ENCODE assay signal across 9 cellular contexts in genomic region chr17:32485261-32485955, GRCh38. TPM values are rescaled to one million over a fixed set of nuclear protein-coding genes. Genes with fewer than 3 reads are reported as not detected.
DNase-seq lines count a peak whose midpoint lies in the region; ATAC-seq and TF ChIP-seq lines count a peak whose summit lies in the region.
"Had no signal": no experiment of that assay in that cellular context is flagged by ENCODE, and none has a peak within 500 bp of the region (broad histone marks: within the 10 kb centered on the region; RNA-seq: fewer than 3 reads in every experiment).

No MANE protein-coding gene starts in this region.

- no peak for DNase-seq in CD4-positive, alpha-beta T cell
- DNase-seq in central memory CD8-positive, alpha-beta T cell (ENCODE audit: low spot score in 2 of 2), result no peak
- DNase-seq in neural progenitor cell (ENCODE audit: low spot score) (no peak), NCI-H1105 (lab: John Stamatoyannopoulos, UW) (no peak), midbrain (lab: John Stamatoyannopoulos, UW) (no peak), GF-D8 (lab: John Stamatoyannopoulos, UW) (no peak)

- WGBS in HUES64, result 92% methylated on average over 7 of the region's 7 CpGs

- peak overlapping the region; percentile 81; the same call in 1 of the 2 replicates for H3K9ac ChIP-seq in HUES64 (ENCODE audit: low read depth, low read length)
- H3K9ac ChIP-seq in neural progenitor cell, result no peak overlapping the region

- peaks cover 21% of the 10 kb centered on the region for H3K4me1 ChIP-seq in HUES64 (ENCODE audit: insufficient read depth, low read length)
- H3K4me1 ChIP-seq in neural progenitor cell, result peaks cover 51% of the 10 kb centered on the region

- no peaks in the 10 kb centered on the region for H3K9me3 Mint-ChIP-seq in CD4-positive, alpha-beta T cell
- no peaks in the 10 kb centered on the region for H3K9me3 Mint-ChIP-seq in central memory CD8-positive, alpha-beta T cell
- no peaks in the 10 kb centered on the region for H3K9me3 Mint-ChIP-seq in neural progenitor cell

- H3K27me3 ChIP-seq in CD4-positive, alpha-beta T cell (ENCODE audit: control insufficient read depth, insufficient read depth, low read length), result no peaks in the 10 kb centered on the region
- H3K27me3 ChIP-seq in HUES64 (ENCODE audit: insufficient read depth, low read length) (no peaks in the 10 kb centered on the region), neural progenitor cell (no peaks in the 10 kb centered on the region)
- H3K27me3 ChIP-seq: thyroid gland had no signal

- no peak for ATAC-seq in CD4-positive, alpha-beta T cell (ENCODE audit: poor library complexity)
- ATAC-seq in central memory CD8-positive, alpha-beta T cell (replicated peaks; ENCODE audit: extremely low read depth, poor library complexity, severe bottlenecking), result no peak
- ATAC-seq in GM21528 (IDR thresholded peaks at IDR 0.05; ENCODE audit: low FRiP score, unreplicated experiment), result no peak

- H2AFZ ChIP-seq in neural progenitor cell (replicated peaks), result no peak overlapping the region

- H3K27ac Mint-ChIP-seq in CD4-positive, alpha-beta T cell, result peak overlapping the region; percentile 62
- H3K27ac Mint-ChIP-seq in central memory CD8-positive, alpha-beta T cell (ENCODE audit: low read depth), result peak overlapping the region; percentile 65
- H3K27ac Mint-ChIP-seq in neural progenitor cell, result peak overlapping the region; percentile 53

- no peaks in the 10 kb centered on the region for H3K9me3 ChIP-seq in CD4-positive, alpha-beta T cell (ENCODE audit: control insufficient read depth, low read length)
- no peaks in the 10 kb centered on the region for H3K9me3 ChIP-seq in HUES64 (ENCODE audit: insufficient read depth, low read depth, low read length)
- H3K9me3 ChIP-seq in neural progenitor cell (ENCODE audit: low read depth), result no peaks in the 10 kb centered on the region
- H3K9me3 ChIP-seq: thyroid gland had no signal

- H3K4me3 ChIP-seq in HUES64 (ENCODE audit: low read length), result no peak overlapping the region
- H3K4me3 ChIP-seq in neural progenitor cell, result no peak overlapping the region

- H3K36me3 ChIP-seq in HUES64 (ENCODE audit: insufficient read depth, low read length) (peaks cover 49% of the 10 kb centered on the region), neural progenitor cell (no peaks in the 10 kb centered on the region)

- intact Hi-C loops in CD4-positive, alpha-beta T cell (cut with DNase I, micrococcal nuclease), result loop anchor here (10.0 kb wide), 1 partner anchor 389 kb away; the partner anchor contains the start of gene MYO1D (in 2 of the 2)

- H3K27ac ChIP-seq in CD4-positive, alpha-beta T cell (ENCODE audit: low read depth, low read length), result peak overlapping the region; percentile 35
- H3K27ac ChIP-seq in HUES64 (ENCODE audit: low read depth, low read length) (no peak overlapping the region), neural progenitor cell (no peak overlapping the region)

- no peaks in the 10 kb centered on the region for H3K27me3 Mint-ChIP-seq in CD4-positive, alpha-beta T cell
- no peaks in the 10 kb centered on the region for H3K27me3 Mint-ChIP-seq in central memory CD8-positive, alpha-beta T cell
- peaks cover 5% of the 10 kb centered on the region for H3K27me3 Mint-ChIP-seq in neural progenitor cell (ENCODE audit: insufficient read depth, low read depth)

- CTCF ChIA-PET in CD4-positive, alpha-beta T cell (lab: Charles Lee), result interaction anchor here (3.1 to 5.0 kb wide), 3 partner anchors 22 to 122 kb away, joined by 18 to 28 read pairs (median 21); partner anchors contain the start of gene PSMD11

- peaks cover 27% of the 10 kb centered on the region for H3K79me2 ChIP-seq in neural progenitor cell (ENCODE audit: low read depth)

- POLR2A ChIA-PET in CD4-positive, alpha-beta T cell (lab: Charles Lee), result interaction anchor here (1.1 to 8.1 kb wide), 8 partner anchors 10 to 51 kb away, joined by 3 to 152 read pairs (median 14); partner anchors contain the start of gene PSMD11

- H3K36me3 Mint-ChIP-seq in CD4-positive, alpha-beta T cell (ENCODE audit: low read depth), result peaks cover 52% of the 10 kb centered on the region
- H3K36me3 Mint-ChIP-seq in central memory CD8-positive, alpha-beta T cell (ENCODE audit: insufficient read depth), result peaks cover 37% of the 10 kb centered on the region
- peaks cover 27% of the 10 kb centered on the region for H3K36me3 Mint-ChIP-seq in neural progenitor cell

- TF ChIP-seq CTCF in CD4-positive, alpha-beta T cell (IDR thresholded peaks at IDR 0.05), result no peak
- TF ChIP-seq CTCF in neural progenitor cell (IDR thresholded peaks at IDR 0.05), result no peak

- peak overlapping the region; percentile 90 for H3K4me3 Mint-ChIP-seq in CD4-positive, alpha-beta T cell
- H3K4me3 Mint-ChIP-seq in central memory CD8-positive, alpha-beta T cell, result peak overlapping the region; percentile 79
- peak overlapping the region; percentile 85 for H3K4me3 Mint-ChIP-seq in neural progenitor cell

- no peak overlapping the region for H3K4me2 ChIP-seq in neural progenitor cell

- peaks cover 36% of the 10 kb centered on the region for H4K20me1 ChIP-seq in neural progenitor cell (ENCODE audit: low read depth)

- peaks cover 46% of the 10 kb centered on the region for H3F3A ChIP-seq in neural progenitor cell (ENCODE audit: low read depth)

- peaks cover 47% of the 10 kb centered on the region for H3K4me1 Mint-ChIP-seq in CD4-positive, alpha-beta T cell (ENCODE audit: low read depth)
- peaks cover 37% of the 10 kb centered on the region for H3K4me1 Mint-ChIP-seq in central memory CD8-positive, alpha-beta T cell
- peaks cover 68% of the 10 kb centered on the region for H3K4me1 Mint-ChIP-seq in neural progenitor cell

RNA-seq across cellular contexts. Expression of gene CDK5R1, which starts 1.4 kb away (rescaled TPM):
- 10 to 100 TPM; 21.7 to 22.5 TPM for total RNA-seq in CD4-positive, alpha-beta T cell
- 9.9 TPM for polyA plus RNA-seq in HUES64 (2013, experiment 1 of 2)
- polyA plus RNA-seq in HUES64 (2013, experiment 2 of 2), result 9.8 TPM
- total RNA-seq in neural progenitor cell (ENCODE audit: low replicate concordance), result 6.9 and 8.8 TPM in 2 replicates

RNA-seq across cellular contexts. Expression of gene PSMD11, which starts 41.1 kb away (rescaled TPM):
- 10 to 100 TPM; 67.6 to 68.7 TPM for total RNA-seq in CD4-positive, alpha-beta T cell
- 130 TPM for polyA plus RNA-seq in HUES64 (2013, experiment 1 of 2)
- 107 TPM for polyA plus RNA-seq in HUES64 (2013, experiment 2 of 2)
- 74.5 and 101 TPM in 2 replicates for total RNA-seq in neural progenitor cell (ENCODE audit: low replicate concordance)
